Comparison of ENCODE assay signal across 15 cellular contexts in genomic region chr4:112172180-112172579, GRCh38. TPM values are rescaled to one million over a fixed set of nuclear protein-coding genes. Genes with fewer than 3 reads are reported as not detected.
DNase-seq lines count a peak whose midpoint lies in the region; ATAC-seq and TF ChIP-seq lines count a peak whose summit lies in the region.
"Had no signal": no experiment of that assay in that cellular context is flagged by ENCODE, and none has a peak within 500 bp of the region (broad histone marks: within the 10 kb centered on the region; RNA-seq: fewer than 3 reads in every experiment).

No MANE protein-coding gene starts in this region.

- H3K4me3 Mint-ChIP-seq in CD4-positive, CD25-positive, alpha-beta regulatory T cell: peak overlapping the region in 1 of 4 donors; percentile 90
- H3K4me3 Mint-ChIP-seq: T-helper 1 cell treated with Interleukin-12 subunit alpha and Interleukin-12 subunit beta and Interleukin-4 antibody, amounts not matched to agents 30 μg/mL and 1 μg/mL, for 36 hours had no signal

- TF ChIP-seq CTCF in tibial nerve (IDR thresholded peaks at IDR 0.05): no peak

- 90 to 91% methylated on average over 1 of the region's 1 CpG for WGBS in tibial nerve, 2 donors

- no peaks in the 10 kb centered on the region for H3K9me3 Mint-ChIP-seq in CD4-positive, CD25-positive, alpha-beta regulatory T cell
- H3K9me3 Mint-ChIP-seq: T-helper 1 cell treated with Interleukin-12 subunit alpha and Interleukin-12 subunit beta and Interleukin-4 antibody, amounts not matched to agents 30 μg/mL and 1 μg/mL, for 36 hours had no signal

- no peaks in the 10 kb centered on the region for H3K36me3 Mint-ChIP-seq in CD4-positive, CD25-positive, alpha-beta regulatory T cell

- H3K27ac Mint-ChIP-seq in CD4-positive, CD25-positive, alpha-beta regulatory T cell: no peak overlapping the region
- H3K27ac Mint-ChIP-seq: T-helper 1 cell treated with Interleukin-12 subunit alpha and Interleukin-12 subunit beta and Interleukin-4 antibody, amounts not matched to agents 30 μg/mL and 1 μg/mL, for 36 hours had no signal

- H3K4me1 Mint-ChIP-seq in CD4-positive, CD25-positive, alpha-beta regulatory T cell: peaks cover 13 to 66% (median 53%) of the 10 kb centered on the region in 4 donors

- H3K4me1 ChIP-seq in CD4-positive, CD25-positive, alpha-beta regulatory T cell (ENCODE audit: control insufficient read depth, insufficient read depth, low read length, poor library complexity, severe bottlenecking): peaks cover 40% of the 10 kb centered on the region
- no peaks in the 10 kb centered on the region for H3K4me1 ChIP-seq in tibial nerve
- H3K4me1 ChIP-seq: ascending aorta, lower lobe of right lung had no signal

- TF ChIP-seq POLR2A in tibial nerve (IDR thresholded peaks at IDR 0.05): no peak

- ATAC-seq in CD4-positive, CD25-positive, alpha-beta regulatory T cell (ENCODE audit: low read depth in 2 of 2): no peak
- ATAC-seq in GM18873 (IDR thresholded peaks at IDR 0.05; ENCODE audit: low FRiP score, unreplicated experiment) (peak; percentile 64), GM21786 (IDR thresholded peaks at IDR 0.05; ENCODE audit: unreplicated experiment) (peak; percentile 52), HG03432 (IDR thresholded peaks at IDR 0.05; ENCODE audit: unreplicated experiment) (peak; percentile 81)
- ATAC-seq: HepG2, lower lobe of right lung had no signal

- H3K4me3 ChIP-seq in CD4-positive, CD25-positive, alpha-beta regulatory T cell (ENCODE audit: low read depth, low read length): peak overlapping the region; percentile 45
- H3K4me3 ChIP-seq in tibial nerve: no peak overlapping the region
- H3K4me3 ChIP-seq: ascending aorta, GM23248, lower lobe of right lung had no signal

- no peaks in the 10 kb centered on the region for H3K9me3 ChIP-seq in CD4-positive, CD25-positive, alpha-beta regulatory T cell (ENCODE audit: control insufficient read depth in 2 of 2, low read length in 2 of 2)
- H3K9me3 ChIP-seq in tibial nerve: no peaks in the 10 kb centered on the region
- H3K9me3 ChIP-seq: ascending aorta, lower lobe of right lung had no signal

- intact Hi-C loops in head of caudate nucleus (cut with DNase I): no loop called here

- DNase-seq in CD4-positive, CD25-positive, alpha-beta regulatory T cell: peak in 2 of 3 donors; percentile 36 to 73
- DNase-seq in tibial nerve (ENCODE audit: low spot score in 2 of 2) (no peak), NCI-H2081 (lab: John Stamatoyannopoulos, UW) (no peak), head of caudate nucleus (no peak)
- DNase-seq in stimulated activated CD4-positive, alpha-beta T cell treated with anti-CD3 and anti-CD28 coated beads, Interleukin-4, amount 100 ng/mL, for 24 hours: no peak
- DNase-seq: GM23248; lower lobe of right lung; NCI-H146; stimulated activated CD4-positive, alpha-beta T cell treated with anti-CD3 and anti-CD28 coated beads, Interleukin-12 subunit alpha, Interleukin-12 subunit beta, amount 100 ng/mL, for 4 hours had no signal

- H3K36me3 ChIP-seq in CD4-positive, CD25-positive, alpha-beta regulatory T cell (ENCODE audit: control insufficient read depth, insufficient read depth, low read length): no peaks in the 10 kb centered on the region
- no peaks in the 10 kb centered on the region for H3K36me3 ChIP-seq in tibial nerve
- H3K36me3 ChIP-seq: ascending aorta, lower lobe of right lung had no signal

- peak overlapping the region; percentile 51 for H3K27ac ChIP-seq in CD4-positive, CD25-positive, alpha-beta regulatory T cell (ENCODE audit: insufficient read depth, low read length, poor library complexity, severe bottlenecking)
- no peak overlapping the region for H3K27ac ChIP-seq in tibial nerve
- H3K27ac ChIP-seq: ascending aorta, lower lobe of right lung had no signal

- H3K27me3 Mint-ChIP-seq in CD4-positive, CD25-positive, alpha-beta regulatory T cell: no peaks in the 10 kb centered on the region

- no peaks in the 10 kb centered on the region for H3K27me3 ChIP-seq in CD4-positive, CD25-positive, alpha-beta regulatory T cell (ENCODE audit: control insufficient read depth, insufficient read depth, low read length)
- no peaks in the 10 kb centered on the region for H3K27me3 ChIP-seq in tibial nerve
- H3K27me3 ChIP-seq: ascending aorta had no signal

- no peak for TF ChIP-seq EP300 in tibial nerve (IDR thresholded peaks at IDR 0.05)

RNA-seq across cellular contexts. Expression of gene FAM241A, which starts 26.9 kb away (rescaled TPM):
- total RNA-seq in CD4-positive, CD25-positive, alpha-beta regulatory T cell: 3.9 TPM
- 1 to 10 TPM; 3.0 to 4.9 (median 3.5) TPM for polyA plus RNA-seq in CD4-positive, CD25-positive, alpha-beta regulatory T cell
- 1 to 10 TPM; 2.4 to 4.8 (median 2.9) TPM for total RNA-seq in tibial nerve

RNA-seq across cellular contexts. Expression of gene AP1AR, which starts 59.4 kb away (rescaled TPM):
- 10.9 TPM for total RNA-seq in CD4-positive, CD25-positive, alpha-beta regulatory T cell
- polyA plus RNA-seq in CD4-positive, CD25-positive, alpha-beta regulatory T cell: 10 to 100 TPM; 19.2 to 20.7 (median 19.6) TPM
- total RNA-seq in tibial nerve: 10 to 100 TPM; 16.8 to 20.1 (median 19.6) TPM

Comparison
In these comparisons a context has a peak if more than half of its experiments do, and no peak if none do; other contexts are left out.
1. ATAC-seq: peak in GM18873 (single experiment), GM21786 (single experiment) and HG03432 (single experiment); none in CD4-positive, CD25-positive, alpha-beta regulatory T cell (0 of 2).
2. DNase-seq: peak in CD4-positive, CD25-positive, alpha-beta regulatory T cell (2 of 3); none in tibial nerve (0 of 2), NCI-H2081 (0 of 2), head of caudate nucleus (0 of 42) and stimulated activated CD4-positive, alpha-beta T cell treated with anti-CD3 and anti-CD28 coated beads, Interleukin-4, amount 100 ng/mL, for 24 hours (single experiment).